ENCODE assay signal across 20 cellular contexts in genomic region chr2:50856112-50856511, GRCh38.
"Had no signal": no experiment of that assay in that cellular context is flagged by ENCODE, and none has a peak within 500 bp of the region (broad histone marks: within the 10 kb centered on the region; RNA-seq: fewer than 3 reads in every experiment).

No MANE protein-coding gene starts in this region.

- H3K4me1 ChIP-seq: colonic mucosa, lower lobe of right lung, psoas muscle, right lobe of liver, stomach, transverse colon had no signal

- H3K36me3 Mint-ChIP-seq: memory B cell, naive B cell had no signal

- H3K27ac ChIP-seq: colonic mucosa, lower lobe of right lung, neutrophil, psoas muscle, right lobe of liver, stomach, thoracic aorta, transverse colon had no signal

- H3K4me3 Mint-ChIP-seq: memory B cell, naive B cell had no signal

- H3K4me3 ChIP-seq: colonic mucosa, lower lobe of right lung, psoas muscle, right lobe of liver, stomach, thoracic aorta, transverse colon had no signal

- H3K27me3 Mint-ChIP-seq: memory B cell, naive B cell had no signal

- H3K9me3 ChIP-seq: colonic mucosa, lower lobe of right lung, neutrophil, psoas muscle, right lobe of liver, stomach, thoracic aorta, transverse colon had no signal

- ATAC-seq: left lobe of liver, lower lobe of right lung, psoas muscle, right lobe of liver had no signal

- DNase-seq: cerebellar nuclear complex; colonic mucosa; dermis blood vessel endothelial cell; erythroblast; foreskin melanocyte; islet precursor cell; lower lobe of right lung; naive B cell; psoas muscle; retina; right lobe of liver; stimulated activated CD4-positive, alpha-beta T cell treated with anti-CD3 and anti-CD28 coated beads, Interleukin-2, amount 100 ng/mL, for 24 hours; stimulated activated naive CD4-positive, alpha-beta T cell; stomach; substantia nigra; transverse colon had no signal

- H3K4me1 Mint-ChIP-seq: memory B cell, naive B cell had no signal

- H3K27me3 ChIP-seq: colonic mucosa, neutrophil, right lobe of liver, stomach, transverse colon had no signal

- H3K36me3 ChIP-seq: colonic mucosa, lower lobe of right lung, neutrophil, right lobe of liver, stomach, thoracic aorta, transverse colon had no signal

- H3K27ac Mint-ChIP-seq: memory B cell, naive B cell had no signal
